20 cellular contexts compared by ENCODE assay signal in genomic region chr4:39892988-39893692, GRCh38.
"Had no signal": no experiment of that assay in that cellular context is flagged by ENCODE, and none has a peak within 500 bp of the region (broad histone marks: within the 10 kb centered on the region; RNA-seq: fewer than 3 reads in every experiment).

No MANE protein-coding gene starts in this region.

- H3K4me1 ChIP-seq: colonic mucosa, esophagus squamous epithelium, heart left ventricle, right atrium auricular region, tibial artery, upper lobe of right lung, vagina had no signal

- H3K4me3 ChIP-seq: colonic mucosa, esophagus squamous epithelium, heart left ventricle, mucosa of descending colon, ovary, right atrium auricular region, smooth muscle cell, tibial artery, upper lobe of right lung, vagina had no signal

- H3K9me3 Mint-ChIP-seq: natural killer cell; neural crest cell; stimulated activated naive CD8-positive, alpha-beta T cell treated with anti-CD3 and anti-CD28 coated beads, Interleukin-15, Interleukin-2, amounts not matched to agents 100 ng/mL and 50 ng/mL, for 24 hours had no signal

- DNase-seq: colonic mucosa; dermis blood vessel endothelial cell; esophagus squamous epithelium; foreskin fibroblast; heart left ventricle; hippocampal formation; kidney glomerular epithelial cell; mammary epithelial cell; mucosa of descending colon; natural killer cell; ovary; stimulated activated CD4-positive, alpha-beta T cell treated with anti-CD3 and anti-CD28 coated beads, Interleukin-2, amount 100 ng/mL, for 48 hours; tibial artery; upper lobe of right lung had no signal

- H3K36me3 ChIP-seq: ovary had no signal

- H3K27me3 ChIP-seq: colonic mucosa, esophagus squamous epithelium, heart left ventricle, ovary, right atrium auricular region, tibial artery, upper lobe of right lung, vagina had no signal

- H3K9me3 ChIP-seq: colonic mucosa, esophagus squamous epithelium, heart left ventricle, mucosa of descending colon, ovary, right atrium auricular region, tibial artery, upper lobe of right lung, vagina had no signal

- H3K4me2 ChIP-seq: smooth muscle cell had no signal

- H3K4me1 Mint-ChIP-seq: natural killer cell, neural crest cell had no signal

- H3K27me3 Mint-ChIP-seq: stimulated activated naive CD8-positive, alpha-beta T cell treated with anti-CD3 and anti-CD28 coated beads, Interleukin-15, Interleukin-2, amounts not matched to agents 100 ng/mL and 50 ng/mL, for 24 hours had no signal

- ATAC-seq: heart left ventricle, left lobe of liver, mucosa of descending colon, natural killer cell, upper lobe of right lung had no signal

- H3K27ac ChIP-seq: colonic mucosa, esophagus squamous epithelium, heart left ventricle, ovary, right atrium auricular region, tibial artery, upper lobe of right lung, vagina had no signal

- H3K4me3 Mint-ChIP-seq: natural killer cell; neural crest cell; stimulated activated naive CD8-positive, alpha-beta T cell treated with anti-CD3 and anti-CD28 coated beads, Interleukin-15, Interleukin-2, amounts not matched to agents 100 ng/mL and 50 ng/mL, for 24 hours had no signal

- H3K27ac Mint-ChIP-seq: natural killer cell; stimulated activated naive CD8-positive, alpha-beta T cell treated with anti-CD3 and anti-CD28 coated beads, Interleukin-15, Interleukin-2, amounts not matched to agents 100 ng/mL and 50 ng/mL, for 24 hours had no signal
